In genomic region chr13:20938302-20938701, GRCh38 we compare ENCODE assay signal across 26 cellular contexts.
"Had no signal": no experiment of that assay in that cellular context is flagged by ENCODE, and none has a peak within 500 bp of the region (broad histone marks: within the 10 kb centered on the region; RNA-seq: fewer than 3 reads in every experiment).

No MANE protein-coding gene starts in this region.

- H3K27ac Mint-ChIP-seq: activated naive CD4-positive, alpha-beta T cell treated with anti-CD3 and anti-CD28 coated beads, Interleukin-2, amount 50 U/mL, for 24 hours; brain; immature natural killer cell; natural killer cell; stimulated activated memory B cell treated with anti-CD40 and anti-IgM and Interleukin-4, amounts not matched to agents 10 μg/mL and 1 μg/mL and 100 μg/mL, for 72 hours; T-helper 2 cell treated with Interferon-gamma antibody and Interleukin-4, amounts not matched to agents 5 μg/mL and 100 μg/mL, for 36 hours had no signal

- H3K4me2 ChIP-seq: hepatocyte had no signal

- H3K36me3 ChIP-seq: left lung, uterus had no signal

- H3K4me1 ChIP-seq: foreskin keratinocyte, testis, uterus had no signal

- ATAC-seq: foreskin keratinocyte; left lung; natural killer cell; sciatic nerve; stimulated activated memory B cell treated with anti-CD40 and anti-IgM and Interleukin-4, amounts not matched to agents 10 μg/mL and 1 μg/mL and 100 μg/mL, for 72 hours had no signal

- H3K4me3 Mint-ChIP-seq: activated naive CD4-positive, alpha-beta T cell treated with anti-CD3 and anti-CD28 coated beads, Interleukin-2, amount 50 U/mL, for 24 hours; brain; immature natural killer cell; natural killer cell; stimulated activated memory B cell treated with anti-CD40 and anti-IgM and Interleukin-4, amounts not matched to agents 10 μg/mL and 1 μg/mL and 100 μg/mL, for 72 hours; T-helper 2 cell treated with Interferon-gamma antibody and Interleukin-4, amounts not matched to agents 5 μg/mL and 100 μg/mL, for 36 hours had no signal

- H3K36me3 Mint-ChIP-seq: activated naive CD4-positive, alpha-beta T cell treated with anti-CD3 and anti-CD28 coated beads, Interleukin-2, amount 50 U/mL, for 24 hours; brain; immature natural killer cell; natural killer cell; stimulated activated memory B cell treated with anti-CD40 and anti-IgM and Interleukin-4, amounts not matched to agents 10 μg/mL and 1 μg/mL and 100 μg/mL, for 72 hours had no signal

- DNase-seq: activated CD4-positive, alpha-beta T cell treated with anti-CD3 and anti-CD28 coated beads for 1 hour; activated CD4-positive, alpha-beta T cell treated with anti-CD3 and anti-CD28 coated beads, Interleukin-2, amount 50 U/mL, for 1 hour; activated gamma-delta T cell treated with Interleukin-2 at 50 U/mL for 16 hours; activated T-cell treated with anti-CD3 and anti-CD28 coated beads, Interleukin-2, amount 50 U/mL, for 1 hour; anterior cingulate cortex; caudate nucleus; dermis blood vessel endothelial cell; effector CD8-positive, alpha-beta T cell; foreskin keratinocyte; immature natural killer cell; left lung; mammary epithelial cell; midbrain; natural killer cell; small intestine; stimulated activated CD4-positive, alpha-beta T cell treated with anti-CD3 and anti-CD28 coated beads, Interleukin-2, amount 100 ng/mL, for 24 hours; testis; trophoblast cell; uterus had no signal

- H3K79me2 ChIP-seq: hepatocyte had no signal

- H3K4me3 ChIP-seq: hepatocyte, left lung, testis, uterus had no signal

- H3K27ac ChIP-seq: foreskin keratinocyte, hepatocyte, left lung, testis, uterus, VCaP had no signal

- H2AFZ ChIP-seq: hepatocyte had no signal

- H3K27me3 ChIP-seq: foreskin keratinocyte, hepatocyte, left lung, testis, uterus had no signal

- H3K4me1 Mint-ChIP-seq: activated naive CD4-positive, alpha-beta T cell treated with anti-CD3 and anti-CD28 coated beads, Interleukin-2, amount 50 U/mL, for 24 hours; immature natural killer cell; natural killer cell; stimulated activated memory B cell treated with anti-CD40 and anti-IgM and Interleukin-4, amounts not matched to agents 10 μg/mL and 1 μg/mL and 100 μg/mL, for 72 hours had no signal

- H3K9me3 ChIP-seq: left lung, testis, uterus had no signal
